Comparison of ENCODE assay signal across 34 cellular contexts in genomic region chr5:10620346-10620745, GRCh38. TPM values are rescaled to one million over a fixed set of nuclear protein-coding genes. Genes with fewer than 3 reads are reported as not detected.
A peak's percentile ranks its signal among the peaks of the same experiment; 100 is the strongest.
DNase-seq lines count a peak whose midpoint lies in the region; ATAC-seq and TF ChIP-seq lines count a peak whose summit lies in the region.
"Had no signal": no experiment of that assay in that cellular context is flagged by ENCODE, and none has a peak within 500 bp of the region (broad histone marks: within the 10 kb centered on the region; RNA-seq: fewer than 3 reads in every experiment).

No MANE protein-coding gene starts in this region.

- H2AFZ ChIP-seq in SK-N-SH (ENCODE audit: low read depth) = no peak overlapping the region
- H2AFZ ChIP-seq: neural progenitor cell, parathyroid adenoma had no signal

- no peak for TF ChIP-seq CTCF in SK-N-SH (IDR thresholded peaks at IDR 0.05)

- H3K27ac Mint-ChIP-seq in naive B cell = peak overlapping the region in 5 of 6 donors; percentile 2 to 73 (median 21)
- H3K27ac Mint-ChIP-seq: activated naive CD4-positive, alpha-beta T cell treated with anti-CD3 and anti-CD28 coated beads, Interleukin-2, amount 50 U/mL, for 72 hours; activated T-helper 2 cell treated with anti-CD3 and anti-CD28 coated beads, Interferon-gamma antibody, Interleukin-2, Interleukin-4, amounts not matched to agents 10 μg/mL and 5 μg/mL and 100 μg/mL, durations not matched to agents 14 hours and 24 hours and 36 hours; neural progenitor cell; T-helper 2 cell treated with Interferon-gamma antibody and Interleukin-4, amounts not matched to agents 5 μg/mL and 100 μg/mL, for 36 hours had no signal

- H4K20me1 ChIP-seq in SK-N-SH (ENCODE audit: insufficient read depth) = no peaks in the 10 kb centered on the region

- H3K9ac ChIP-seq in SK-N-SH = no peak overlapping the region
- H3K9ac ChIP-seq: neural progenitor cell, parathyroid adenoma had no signal

- 92% methylated on average over 3 of the region's 3 CpGs for WGBS in SK-N-SH (ENCODE audit: low lambda C conversion rate)

- no peaks in the 10 kb centered on the region for H3K79me2 ChIP-seq in SK-N-SH (ENCODE audit: insufficient read depth)
- H3K79me2 ChIP-seq: parathyroid adenoma had no signal

- H3K9me2 ChIP-seq in SK-N-SH = no peaks in the 10 kb centered on the region

- H3K27me3 Mint-ChIP-seq in naive B cell = no peaks in the 10 kb centered on the region

- TF ChIP-seq EP300 in SK-N-SH (IDR thresholded peaks at IDR 0.05; ENCODE audit: borderline replicate concordance in 1 of 2, low read depth in 1 of 2, low read length in 1 of 2) = no peak

- H3K36me3 ChIP-seq in SK-N-SH (replicated peaks in 1 of 2; ENCODE audit: control insufficient read depth in 1 of 2, insufficient read depth in 2 of 2, low read length in 1 of 2) = no peaks in the 10 kb centered on the region
- H3K36me3 ChIP-seq: BE2C, brain microvascular endothelial cell, left lung, neural progenitor cell, upper lobe of left lung had no signal

- no peak overlapping the region for H3K4me3 Mint-ChIP-seq in naive B cell
- H3K4me3 Mint-ChIP-seq: CD8-positive, alpha-beta memory T cell; neural progenitor cell; T-helper 2 cell treated with Interferon-gamma antibody and Interleukin-4, amounts not matched to agents 5 μg/mL and 100 μg/mL, for 36 hours had no signal

- H3K4me3 ChIP-seq in SK-N-SH (ENCODE audit: low read depth in 2 of 2, low read length in 1 of 2) = no peak overlapping the region
- H3K4me3 ChIP-seq: esophagus muscularis mucosa, HAP-1, left lung, neural progenitor cell, skin epidermis, upper lobe of left lung had no signal

- no peak for TF ChIP-seq RAD21 in SK-N-SH (IDR thresholded peaks at IDR 0.05; ENCODE audit: low read length)

- POLR2A ChIA-PET in SK-N-SH (lab: Yijun Ruan, JAX) = no interaction called here

- no peaks in the 10 kb centered on the region for H3K4me1 ChIP-seq in SK-N-SH (ENCODE audit: control insufficient read depth in 1 of 2, insufficient read depth in 2 of 2, low read depth in 1 of 2, low read length in 1 of 2)
- H3K4me1 ChIP-seq: BE2C, esophagus muscularis mucosa, foreskin keratinocyte, HAP-1, parathyroid adenoma had no signal

- ATAC-seq in GM18519 (IDR thresholded peaks at IDR 0.05; ENCODE audit: low FRiP score, unreplicated experiment) = peak; percentile 59
- peak; percentile 52 for ATAC-seq in HG02623 (IDR thresholded peaks at IDR 0.05; ENCODE audit: unreplicated experiment)
- ATAC-seq in HG03432 (IDR thresholded peaks at IDR 0.05; ENCODE audit: unreplicated experiment) = peak; percentile 61
- ATAC-seq in naive B cell (ENCODE audit: low read depth in 2 of 2) = peak in 1 of 2 donors; percentile 52
- no peak for ATAC-seq in esophagus mucosa
- ATAC-seq in GM18505 (IDR thresholded peaks at IDR 0.05; ENCODE audit: unreplicated experiment) = no peak
- ATAC-seq: activated naive CD4-positive, alpha-beta T cell treated with anti-CD3 and anti-CD28 coated beads, Interleukin-2, amount 50 U/mL, for 72 hours; foreskin keratinocyte; left lung; Panc1 had no signal

- no peaks in the 10 kb centered on the region for H3K27me3 ChIP-seq in SK-N-SH (ENCODE audit: insufficient read depth)
- H3K27me3 ChIP-seq: BE2C, brain microvascular endothelial cell, foreskin keratinocyte, left lung, neural progenitor cell, upper lobe of left lung had no signal

- H3K4me2 ChIP-seq in SK-N-SH = no peak overlapping the region
- H3K4me2 ChIP-seq: neural progenitor cell had no signal

- peaks cover 0 to 4% (median 2%) of the 10 kb centered on the region in 7 donors for H3K9me3 Mint-ChIP-seq in naive B cell
- H3K9me3 Mint-ChIP-seq: activated naive CD4-positive, alpha-beta T cell treated with anti-CD3 and anti-CD28 coated beads, Interleukin-2, amount 50 U/mL, for 72 hours; activated T-helper 2 cell treated with anti-CD3 and anti-CD28 coated beads, Interferon-gamma antibody, Interleukin-2, Interleukin-4, amounts not matched to agents 10 μg/mL and 5 μg/mL and 100 μg/mL, durations not matched to agents 14 hours and 24 hours and 36 hours; CD8-positive, alpha-beta memory T cell had no signal

- peaks cover 23 to 36% (median 32%) of the 10 kb centered on the region in 3 donors for H3K4me1 Mint-ChIP-seq in naive B cell
- H3K4me1 Mint-ChIP-seq: CD8-positive, alpha-beta memory T cell had no signal

- no peaks in the 10 kb centered on the region for H3K9me3 ChIP-seq in SK-N-SH
- H3K9me3 ChIP-seq: BE2C, HAP-1, left lung, upper lobe of left lung had no signal

- peaks cover 10 to 45% of the 10 kb centered on the region in 2 donors for H3K36me3 Mint-ChIP-seq in naive B cell
- H3K36me3 Mint-ChIP-seq: activated naive CD4-positive, alpha-beta T cell treated with anti-CD3 and anti-CD28 coated beads, Interleukin-2, amount 50 U/mL, for 72 hours had no signal

- no peak for TF ChIP-seq POLR2A in GM18505 (IDR thresholded peaks at IDR 0.05; ENCODE audit: borderline replicate concordance, extremely low read depth, insufficient read depth, insufficient read length)

- CTCF ChIA-PET in SK-N-SH (lab: Yijun Ruan, JAX) = interaction anchor here (11.8 kb wide), 1 partner anchor 166 kb away, joined by 265 read pairs; no protein-coding TSS in a partner anchor

- H3F3A ChIP-seq in SK-N-SH (replicated peaks; ENCODE audit: insufficient read depth) = no peaks in the 10 kb centered on the region

- no peak overlapping the region for H3K27ac ChIP-seq in SK-N-SH (ENCODE audit: low read depth in 2 of 2, low read length in 1 of 2)
- H3K27ac ChIP-seq: brain microvascular endothelial cell, esophagus muscularis mucosa, foreskin keratinocyte, left lung, neural progenitor cell, parathyroid adenoma, skin epidermis, upper lobe of left lung had no signal

- DNase-seq in naive B cell (no peak), DMS79 treated with DMSO at 0.1 percent for 48 hours (lab: John Stamatoyannopoulos, UW) (no peak), SK-N-SH (no peak)
- DNase-seq: ACHN; activated CD4-positive, alpha-beta T cell treated with anti-CD3 and anti-CD28 coated beads for 4 hours; amygdala; BE2C; brain microvascular endothelial cell; CD8-positive, alpha-beta memory T cell; EL; foreskin keratinocyte; left lung; mesendoderm; NCI-H1048; NCI-H187; NCI-H69; SHP77 treated with DMSO at 0.1 percent for 48 hours; stimulated activated naive CD4-positive, alpha-beta T cell; upper lobe of left lung had no signal

TF ChIP-seq in SK-N-SH, 30 proteins besides CTCF, POLR2A, EP300 and RAD21:
- no peak for TF ChIP-seq REST (IDR thresholded peaks at IDR 0.05; ENCODE audit: low read depth, low read length)
- TF ChIP-seq ZBTB33 (IDR thresholded peaks at IDR 0.05; ENCODE audit: borderline replicate concordance, low read depth) = no peak
- TF ChIP-seq USF1 (IDR thresholded peaks at IDR 0.05; ENCODE audit: borderline replicate concordance, low read depth) = no peak
- no peak for TF ChIP-seq SIN3A (IDR thresholded peaks at IDR 0.05; ENCODE audit: borderline replicate concordance, low read depth, low read length)
- TF ChIP-seq RFX5 (IDR thresholded peaks at IDR 0.05; ENCODE audit: low read length) = no peak
- no peak for TF ChIP-seq GABPA (IDR thresholded peaks at IDR 0.05; ENCODE audit: low read depth)
- no peak for TF ChIP-seq FOXM1 (IDR thresholded peaks at IDR 0.05; ENCODE audit: low read depth)

RNA-seq across cellular contexts. Expression of gene ANKRD33B, which starts 56.5 kb away (rescaled TPM):
- 1 to 10 TPM; 1.3 to 2.7 (median 1.9) TPM for polyA plus RNA-seq in naive B cell (ENCODE audit: low read depth in 6 of 6)
- total RNA-seq in esophagus mucosa = 0.68 TPM
- 1.8 and 1.9 TPM in 2 replicates for polyA plus RNA-seq in SK-N-SH (2012; rRNA removed)
- 1.2 and 1.7 TPM in 2 replicates for polyA plus RNA-seq in SK-N-SH (2012; cell fraction: cytosol; rRNA removed)
- 4.3 and 7.0 TPM in 2 replicates for polyA plus RNA-seq in SK-N-SH (2012; cell fraction: nucleus; rRNA removed)
- total RNA-seq: HT-29 had no signal

Comparison
In these comparisons a context has a peak if more than half of its experiments do, and no peak if none do; other contexts are left out.
1. ATAC-seq: peak in GM18519 (single experiment), HG02623 (single experiment) and HG03432 (single experiment); none in esophagus mucosa (single experiment) and GM18505 (single experiment).